In genomic region chr2:25251032-25251460, GRCh38 we compare ENCODE assay signal across 8 cellular contexts.
DNase-seq lines count a peak whose midpoint lies in the region; TF ChIP-seq lines count a peak whose summit lies in the region.

No MANE protein-coding gene starts in this region.

- H3K36me3 Mint-ChIP-seq in CD8-positive, alpha-beta memory T cell = peaks cover 0 to 51% (median 16%) of the 10 kb centered on the region in 3 donors
- H3K36me3 Mint-ChIP-seq in IgD-negative memory B cell (no peaks in the 10 kb centered on the region), brain (peaks cover 49% of the 10 kb centered on the region)

- H3K27me3 Mint-ChIP-seq in CD8-positive, alpha-beta memory T cell = peaks cover 0 to 4% of the 10 kb centered on the region in 2 donors
- H3K27me3 Mint-ChIP-seq in IgD-negative memory B cell (peaks cover 2% of the 10 kb centered on the region), brain (peaks cover 7% of the 10 kb centered on the region)

- H3K9me3 Mint-ChIP-seq in CD8-positive, alpha-beta memory T cell = no peaks in the 10 kb centered on the region
- H3K9me3 Mint-ChIP-seq in IgD-negative memory B cell = no peaks in the 10 kb centered on the region
- no peaks in the 10 kb centered on the region for H3K9me3 Mint-ChIP-seq in brain

- H3K9me3 ChIP-seq in CD8-positive, alpha-beta memory T cell (ENCODE audit: low read length) = no peaks in the 10 kb centered on the region
- H3K9me3 ChIP-seq in mucosa of rectum (ENCODE audit: control insufficient read depth in 2 of 2, low read length in 2 of 2) (no peaks in the 10 kb centered on the region), HAP-1 (no peaks in the 10 kb centered on the region)

- peak in 2 of 5 donors; percentile 6 to 39 for DNase-seq in CD8-positive, alpha-beta memory T cell
- DNase-seq in central memory CD4-positive, alpha-beta T cell = no peak
- DNase-seq in T1000 (lab: John Stamatoyannopoulos, UW) (no peak), cerebellar cortex (ENCODE audit: low spot score) (no peak), HAP-1 (ENCODE audit: low spot score in 2 of 2) (no peak)

- CTCF ChIA-PET in CD8-positive, alpha-beta memory T cell (lab: Charles Lee) = interaction anchor here (2.7 to 5.2 kb wide), 4 partner anchors 22 to 111 kb away, joined by 7 to 22 read pairs (median 15); no protein-coding TSS in a partner anchor

- peak overlapping the region; percentile 76 to 91 (median 85) for H3K4me3 Mint-ChIP-seq in CD8-positive, alpha-beta memory T cell
- H3K4me3 Mint-ChIP-seq in IgD-negative memory B cell = peak overlapping the region; percentile 77 to 92 (median 88)
- H3K4me3 Mint-ChIP-seq in brain = peak overlapping the region; percentile 86 to 90 (median 89)

- no peak overlapping the region for H3K27ac ChIP-seq in CD8-positive, alpha-beta memory T cell (ENCODE audit: low read depth, low read length)
- peak overlapping the region in 1 of 2 donors; percentile 68 for H3K27ac ChIP-seq in mucosa of rectum (ENCODE audit: low read depth in 2 of 2, low read length in 2 of 2)

- TF ChIP-seq CTCF in brain (conservative IDR thresholded peaks at IDR 0.05) = no peak

- no peaks in the 10 kb centered on the region for H3K27me3 ChIP-seq in CD8-positive, alpha-beta memory T cell (ENCODE audit: insufficient read depth, low read length, poor library complexity, severe bottlenecking)
- no peaks in the 10 kb centered on the region for H3K27me3 ChIP-seq in mucosa of rectum (ENCODE audit: control insufficient read depth in 2 of 2, insufficient read depth in 2 of 2, low read length in 2 of 2)
- H3K27me3 ChIP-seq in HAP-1 (ENCODE audit: low read depth) = no peaks in the 10 kb centered on the region

- peaks cover 30 to 43% (median 34%) of the 10 kb centered on the region in 3 donors for H3K4me1 Mint-ChIP-seq in CD8-positive, alpha-beta memory T cell
- H3K4me1 Mint-ChIP-seq in IgD-negative memory B cell (peaks cover 5 to 22% (median 14%) of the 10 kb centered on the region in 3 donors), brain (peaks cover 62% of the 10 kb centered on the region)

- peak overlapping the region in 1 of 2 donors; percentile 76 for H3K9ac ChIP-seq in mucosa of rectum (ENCODE audit: low read depth in 1 of 2, low read length in 2 of 2)

- POLR2A ChIA-PET in CD8-positive, alpha-beta memory T cell (lab: Charles Lee) = interaction anchor here (0.7 to 2.6 kb wide), 5 partner anchors 23 to 111 kb away, joined by 3 to 20 read pairs (median 4); no protein-coding TSS in a partner anchor

- H3K36me3 ChIP-seq in CD8-positive, alpha-beta memory T cell (ENCODE audit: insufficient read depth, low read length) = peaks cover 22% of the 10 kb centered on the region
- H3K36me3 ChIP-seq in mucosa of rectum (ENCODE audit: control insufficient read depth in 2 of 2, insufficient read depth in 2 of 2, low read length in 2 of 2) (peaks cover 19 to 20% of the 10 kb centered on the region in 2 donors), HAP-1 (replicated peaks) (peaks cover under 1% of the 10 kb centered on the region; the same call in 1 of the 2 replicates)

- H3K27ac Mint-ChIP-seq in CD8-positive, alpha-beta memory T cell = peak overlapping the region; percentile 37 to 87 (median 78)
- H3K27ac Mint-ChIP-seq in IgD-negative memory B cell (peak overlapping the region in 2 of 3 donors; percentile 67 to 89), brain (peak overlapping the region; percentile 87 to 95 (median 91))

- peak overlapping the region; percentile 73 for H3K4me3 ChIP-seq in CD8-positive, alpha-beta memory T cell (ENCODE audit: low read length)
- peak overlapping the region; percentile 66 to 73 for H3K4me3 ChIP-seq in mucosa of rectum (ENCODE audit: low read length in 2 of 2)
- H3K4me3 ChIP-seq in HAP-1 = no peak overlapping the region

- peaks cover 17% of the 10 kb centered on the region for H3K4me1 ChIP-seq in CD8-positive, alpha-beta memory T cell (ENCODE audit: insufficient read depth, low read length)
- H3K4me1 ChIP-seq in mucosa of rectum (ENCODE audit: control insufficient read depth in 2 of 2, insufficient read depth in 2 of 2, low read length in 2 of 2) (peaks cover 4 to 5% of the 10 kb centered on the region in 2 donors), HAP-1 (no peaks in the 10 kb centered on the region)

- in situ Hi-C loops in HAP-1 (cut with MboI; ENCODE audit: low sequenced_read_pairs) = no loop called here
